Comparison of ENCODE assay signal across 1 cellular context in genomic region chr6:25266425-25267135, GRCh38.
TF ChIP-seq lines count a peak whose summit lies in the region.

No MANE protein-coding gene starts in this region.

TF ChIP-seq in GM23338, 12 proteins besides CTCF, POLR2A, EP300 and RAD21 (continued from another document):
- TF ChIP-seq ZNF462 (CRISPR knock-in tag; IDR thresholded peaks at IDR 0.05), result no peak
